ENCODE assay signal across 8 cellular contexts in the genomic region with DNA sequence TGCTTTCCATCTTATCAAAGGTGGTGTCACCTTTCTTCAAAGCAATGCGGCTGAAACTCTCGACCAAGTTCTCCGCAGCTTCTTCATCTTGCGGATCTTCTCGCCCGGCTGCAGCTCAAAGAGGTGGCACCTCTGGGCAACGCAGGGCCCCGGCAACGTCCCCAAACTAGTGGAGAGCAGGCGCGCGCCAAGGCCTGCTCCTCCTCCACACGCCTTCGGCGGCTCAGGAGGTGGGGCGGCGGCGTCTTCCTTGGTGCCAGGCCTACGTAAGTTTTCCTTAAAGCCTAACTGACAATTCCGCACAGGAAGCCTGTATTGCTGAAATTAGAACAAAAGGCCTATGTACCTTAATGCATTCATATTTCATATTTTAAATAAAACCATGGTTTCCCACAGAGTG.
"Had no signal": no experiment of that assay in that cellular context is flagged by ENCODE, and none has a peak within 500 bp of the region (broad histone marks: within the 10 kb centered on the region; RNA-seq: fewer than 3 reads in every experiment).

No MANE protein-coding gene starts in this region.

- DNase-seq: IMR-90, KBM-7, KG1 had no signal

- H3K27ac Mint-ChIP-seq: IgD-negative memory B cell had no signal

- H3K4me1 Mint-ChIP-seq: IgD-negative memory B cell had no signal

- H3K9ac ChIP-seq: KMS-11 had no signal

- H3K4me2 ChIP-seq: KMS-11 had no signal

- H3K4me3 ChIP-seq: K562 had no signal

- H3K4me3 Mint-ChIP-seq: IgD-negative memory B cell had no signal

- H3K27ac ChIP-seq: HL-60, KMS-11 had no signal

- ATAC-seq: HepG2, K562 had no signal

- H3K27me3 Mint-ChIP-seq: IgD-negative memory B cell had no signal
